In genomic region chr2:226330206-226330605, GRCh38 we compare ENCODE assay signal across 24 cellular contexts.
"Had no signal": no experiment of that assay in that cellular context is flagged by ENCODE, and none has a peak within 500 bp of the region (broad histone marks: within the 10 kb centered on the region; RNA-seq: fewer than 3 reads in every experiment).

No MANE protein-coding gene starts in this region.

- H3K27me3 Mint-ChIP-seq: IgD-negative memory B cell had no signal

- H3K9me3 Mint-ChIP-seq: IgD-negative memory B cell had no signal

- H3K27ac Mint-ChIP-seq: IgD-negative memory B cell had no signal

- H3K36me3 Mint-ChIP-seq: IgD-negative memory B cell had no signal

- H3K27me3 ChIP-seq: MG63 had no signal

- ATAC-seq: K562 had no signal

- FAIRE-seq: HTR-8/SVneo, K562 had no signal

- H3K4me3 Mint-ChIP-seq: IgD-negative memory B cell had no signal

- H3K4me1 Mint-ChIP-seq: IgD-negative memory B cell had no signal

- H3K9me3 ChIP-seq: MG63, SK-N-SH had no signal

- H3K27ac ChIP-seq: HL-60, KMS-11, RWPE1 had no signal

- H3K9ac ChIP-seq: KMS-11, SK-N-SH had no signal

- H3K9me2 ChIP-seq: SK-N-SH had no signal

- H3K4me3 ChIP-seq: K562, MG63 had no signal

- H3K4me2 ChIP-seq: KMS-11, SK-N-SH had no signal

- DNase-seq: MG63, NCI-H1092, NCI-H1105 treated with DMSO at 0.1 percent for 48 hours, NCI-H1417 treated with DMSO at 0.1 percent for 48 hours, NCI-H146, NCI-H187, NCI-H2029, NCI-H2081 treated with DMSO at 0.1 percent for 48 hours, NCI-H2171, NCI-H226, NCI-H446, NCI-H510A, NCI-H524 treated with DMSO at 0.1 percent for 48 hours, NCI-H69, NCI-H774, SHP77, SK-N-SH, SW 1271 had no signal

- H3K36me3 ChIP-seq: MG63 had no signal
